1 cellular context compared by ENCODE assay signal in the genomic region with DNA sequence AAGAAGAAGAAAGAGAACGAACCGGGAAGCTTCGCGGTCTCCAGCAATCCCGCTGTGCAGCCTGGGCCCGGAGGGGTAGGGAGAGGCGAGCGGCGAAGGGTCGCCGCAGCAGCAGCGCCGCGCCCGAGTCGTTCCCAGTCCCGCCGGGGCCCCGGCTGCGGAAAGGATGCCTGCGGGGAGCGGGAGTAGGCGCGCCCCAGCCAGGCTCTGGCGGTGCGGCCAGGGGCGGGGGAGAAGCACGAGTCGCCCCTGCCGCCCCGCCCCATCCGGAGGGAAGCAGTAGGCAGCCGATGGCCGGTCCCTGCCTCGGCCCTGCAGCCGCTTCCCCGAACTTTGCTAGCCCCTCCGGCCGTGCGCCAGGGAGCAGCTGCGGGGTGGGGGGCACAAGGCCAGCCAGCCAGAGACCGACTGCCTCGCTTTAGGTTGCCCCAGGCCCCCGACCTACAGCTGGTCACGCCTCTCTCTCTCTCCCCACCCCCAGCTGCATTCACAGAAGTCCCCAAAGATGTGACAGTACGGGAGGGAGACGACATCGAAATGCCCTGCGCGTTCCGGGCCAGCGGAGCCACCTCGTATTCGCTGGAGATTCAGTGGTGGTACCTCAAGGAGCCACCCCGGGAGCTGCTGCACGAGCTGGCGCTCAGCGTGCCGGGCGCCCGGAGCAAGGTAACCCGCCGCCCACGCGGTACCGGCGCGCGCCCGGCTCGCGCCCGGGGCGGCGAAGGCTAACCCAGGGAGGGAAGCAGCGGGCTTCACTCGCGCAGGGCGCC.
TF ChIP-seq lines count a peak whose summit lies in the region.

No MANE protein-coding gene starts in this region.

TF ChIP-seq in H1, 55 proteins besides CTCF, POLR2A, EP300 and RAD21:
- TF ChIP-seq RNF2 (IDR thresholded peaks at IDR 0.05; ENCODE audit: borderline replicate concordance, low read depth, low read length, missing control alignments, poor library complexity, severe bottlenecking) (peak; percentile 48), KDM4A (IDR thresholded peaks at IDR 0.05; ENCODE audit: low read depth, low read length, severe bottlenecking) (peak; percentile 35), RXRA (IDR thresholded peaks at IDR 0.05; ENCODE audit: insufficient read depth, low read depth, low read length) (no peak), SUZ12 (IDR thresholded peaks at IDR 0.05; ENCODE audit: low read length) (peak; percentile 91), EZH2 (IDR thresholded peaks at IDR 0.05; ENCODE audit: low read depth, low read length, severe bottlenecking) (peak; percentile 91), EGR1 (IDR thresholded peaks at IDR 0.05; ENCODE audit: borderline replicate concordance, low read depth, low read length) (0 out of 2 replicates have a peak, but pooled peaks have one; percentile 27), SIRT6 (IDR thresholded peaks at IDR 0.05; ENCODE audit: low read length) (no peak), TAF7 (optimal IDR thresholded peaks at IDR 0.05; ENCODE audit: borderline replicate concordance, low read depth, low read length) (no peak), CTBP2 (IDR thresholded peaks at IDR 0.05; ENCODE audit: borderline replicate concordance, insufficient read depth, insufficient read length, low read length) (peak; percentile 47), MAFK (IDR thresholded peaks at IDR 0.05; ENCODE audit: low read depth, low read length) (no peak)
- TF ChIP-seq, protein P1, sequence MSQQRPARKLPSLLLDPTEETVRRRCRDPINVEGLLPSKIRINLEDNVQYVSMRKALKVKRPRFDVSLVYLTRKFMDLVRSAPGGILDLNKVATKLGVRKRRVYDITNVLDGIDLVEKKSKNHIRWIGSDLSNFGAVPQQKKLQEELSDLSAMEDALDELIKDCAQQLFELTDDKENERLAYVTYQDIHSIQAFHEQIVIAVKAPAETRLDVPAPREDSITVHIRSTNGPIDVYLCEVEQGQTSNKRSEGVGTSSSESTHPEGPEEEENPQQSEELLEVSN (IDR thresholded peaks at IDR 0.05) = peak; percentile 27; the same call in 1 of the 2 replicates
- TF ChIP-seq, protein P2, sequence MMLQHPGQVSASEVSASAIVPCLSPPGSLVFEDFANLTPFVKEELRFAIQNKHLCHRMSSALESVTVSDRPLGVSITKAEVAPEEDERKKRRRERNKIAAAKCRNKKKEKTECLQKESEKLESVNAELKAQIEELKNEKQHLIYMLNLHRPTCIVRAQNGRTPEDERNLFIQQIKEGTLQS (IDR thresholded peaks at IDR 0.05; ENCODE audit: insufficient read depth, low read depth, low read length) = no peak
